In the genomic region with DNA sequence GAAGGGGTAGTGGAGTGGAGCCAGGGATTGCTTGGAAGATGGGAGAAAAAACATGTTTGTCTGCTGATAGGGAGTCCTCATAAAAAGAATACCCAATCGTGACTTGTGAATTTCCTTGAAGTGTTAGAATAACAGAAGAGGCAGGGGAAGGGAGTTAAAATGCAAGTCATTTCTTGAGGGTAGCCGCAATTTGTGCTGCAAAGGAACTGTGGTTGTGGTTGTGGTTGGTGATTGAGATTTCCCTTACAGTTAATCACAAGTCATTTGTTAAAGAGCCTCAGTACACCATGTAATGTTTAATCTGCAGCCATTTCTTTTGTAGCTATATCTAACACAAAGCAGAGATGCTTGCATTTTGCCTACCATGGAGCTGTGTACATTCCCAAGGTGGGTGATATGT, we compare ENCODE assay signal across 8 cellular contexts.
DNase-seq lines count a peak whose midpoint lies in the region; ATAC-seq lines count a peak whose summit lies in the region.

No MANE protein-coding gene starts in this region.

- DNase-seq in NCI-H2107 treated with DMSO at 0.1 percent for 48 hours (lab: John Stamatoyannopoulos, UW; ENCODE audit: unreplicated experiment): peak; percentile 16
- DNase-seq in NCI-H2107 (lab: John Stamatoyannopoulos, UW): no peak
- peak; percentile 92 for DNase-seq in MV-4-11 (lab: John Stamatoyannopoulos, UW)
- peak; percentile 30 for DNase-seq in activated T-helper 9 cell treated with anti-CD3 and anti-CD28 coated beads, Interleukin-2, amount 50 U/mL, for 16 hours (ENCODE audit: low read depth)
- peak; percentile 7 to 22 (median 16) for DNase-seq in stimulated activated CD4-positive, alpha-beta T cell treated with anti-CD3 and anti-CD28 coated beads, TNF-alpha, amount 100 ng/mL, for 1 hour (ENCODE audit: low read depth in 3 of 3, low spot score in 1 of 3)
- DNase-seq in putamen (ENCODE audit: low spot score): no peak
- no peak for DNase-seq in NCI-H187 (lab: John Stamatoyannopoulos, UW)

- no peak for ATAC-seq in GM21723 (IDR thresholded peaks at IDR 0.05; ENCODE audit: unreplicated experiment)

Comparison
In these comparisons a context has a peak if more than half of its experiments do, and no peak if none do; other contexts are left out.
1. DNase-seq: peak in NCI-H2107 treated with DMSO at 0.1 percent for 48 hours (single experiment), MV-4-11 (single experiment), activated T-helper 9 cell treated with anti-CD3 and anti-CD28 coated beads, Interleukin-2, amount 50 U/mL, for 16 hours (single experiment) and stimulated activated CD4-positive, alpha-beta T cell treated with anti-CD3 and anti-CD28 coated beads, TNF-alpha, amount 100 ng/mL, for 1 hour (3 of 3); none in NCI-H2107 (single experiment), putamen (single experiment) and NCI-H187 (0 of 2).